Comparison of ENCODE assay signal across 20 cellular contexts in genomic region chr4:119044919-119045318, GRCh38.
"Had no signal": no experiment of that assay in that cellular context is flagged by ENCODE, and none has a peak within 500 bp of the region (broad histone marks: within the 10 kb centered on the region; RNA-seq: fewer than 3 reads in every experiment).

No MANE protein-coding gene starts in this region.

- ATAC-seq: activated CD8-positive, alpha-beta T cell treated with anti-CD3 and anti-CD28 coated beads for 36 hours; activated T-helper 17 cell treated with anti-CD3 and anti-CD28 coated beads, Interleukin-2, amount 50 U/mL, for 72 hours; left lung; mucosa of descending colon; naive thymus-derived CD4-positive, alpha-beta T cell; pancreas; sciatic nerve; stimulated activated naive B cell treated with anti-CD40 and anti-IgM and Interleukin-4, amounts not matched to agents 10 μg/mL and 1 μg/mL and 100 μg/mL, for 72 hours had no signal

- H3K4me1 ChIP-seq: pancreas had no signal

- H3K27me3 ChIP-seq: left lung, pancreas, tibial nerve, vagina had no signal

- DNase-seq: activated CD4-positive, alpha-beta T cell treated with anti-CD3 and anti-CD28 coated beads, Interleukin-2, amount 10 ng/mL, durations not matched to agents 24 days and 14 days; activated CD4-positive, CD25-positive, alpha-beta regulatory T cell; activated CD8-positive, alpha-beta T cell treated with anti-CD3 and anti-CD28 coated beads for 36 hours; activated naive CD4-positive, alpha-beta T cell; activated naive CD8-positive, alpha-beta T cell treated with anti-CD3 and anti-CD28 coated beads, Interleukin-2, amount 10 ng/mL, durations not matched to agents 7 days and 5 days; activated T-cell treated with anti-CD3 and anti-CD28 coated beads, Interleukin-2, amount 50 U/mL, for 1 hour; cortex of kidney; foreskin fibroblast; glutamatergic neuron; left lung; mucosa of descending colon; naive thymus-derived CD4-positive, alpha-beta T cell; pancreas; stimulated activated naive B cell treated with anti-CD40 and anti-IgM and Interleukin-4, amounts not matched to agents 10 μg/mL and 1 μg/mL and 100 μg/mL, for 72 hours; T-helper 1 cell; T-helper 9 cell had no signal

- H3K36me3 ChIP-seq: left lung, pancreas, tibial nerve, vagina had no signal

- H3K4me3 ChIP-seq: left lung, mucosa of descending colon, pancreas, tibial nerve, vagina had no signal

- H3K9me3 ChIP-seq: left lung, mucosa of descending colon, pancreas, tibial nerve, vagina had no signal

- H3K27ac ChIP-seq: pancreas, vagina had no signal
